14 cellular contexts compared by ENCODE assay signal in genomic region chr16:50557046-50557445, GRCh38.
"Had no signal": no experiment of that assay in that cellular context is flagged by ENCODE, and none has a peak within 500 bp of the region (broad histone marks: within the 10 kb centered on the region; RNA-seq: fewer than 3 reads in every experiment).

No MANE protein-coding gene starts in this region.

- H3K27me3 ChIP-seq: dorsolateral prefrontal cortex, thyroid gland had no signal

- ATAC-seq: left colon; naive thymus-derived CD4-positive, alpha-beta T cell; psoas muscle had no signal

- H3K36me3 ChIP-seq: thyroid gland had no signal

- H3K4me3 ChIP-seq: dorsolateral prefrontal cortex, psoas muscle, smooth muscle cell, thyroid gland had no signal

- H3K4me1 ChIP-seq: psoas muscle, thyroid gland had no signal

- H3K27ac ChIP-seq: psoas muscle, thyroid gland had no signal

- H3K9me3 ChIP-seq: psoas muscle, thyroid gland had no signal

- DNase-seq: central memory CD4-positive, alpha-beta T cell; cortex of kidney; dorsolateral prefrontal cortex; effector memory CD4-positive, alpha-beta T cell; foreskin fibroblast; left colon; mammary epithelial cell; naive thymus-derived CD4-positive, alpha-beta T cell; nephron progenitor cell; psoas muscle; stimulated activated CD4-positive, alpha-beta T cell treated with anti-CD3 and anti-CD28 coated beads, Interleukin-2, amount 100 ng/mL, for 48 hours; stimulated activated naive CD4-positive, alpha-beta T cell treated with Interleukin-2 at 50 U/mL for 16 hours; thyroid gland had no signal
